ENCODE assay signal across 8 cellular contexts in the genomic region with DNA sequence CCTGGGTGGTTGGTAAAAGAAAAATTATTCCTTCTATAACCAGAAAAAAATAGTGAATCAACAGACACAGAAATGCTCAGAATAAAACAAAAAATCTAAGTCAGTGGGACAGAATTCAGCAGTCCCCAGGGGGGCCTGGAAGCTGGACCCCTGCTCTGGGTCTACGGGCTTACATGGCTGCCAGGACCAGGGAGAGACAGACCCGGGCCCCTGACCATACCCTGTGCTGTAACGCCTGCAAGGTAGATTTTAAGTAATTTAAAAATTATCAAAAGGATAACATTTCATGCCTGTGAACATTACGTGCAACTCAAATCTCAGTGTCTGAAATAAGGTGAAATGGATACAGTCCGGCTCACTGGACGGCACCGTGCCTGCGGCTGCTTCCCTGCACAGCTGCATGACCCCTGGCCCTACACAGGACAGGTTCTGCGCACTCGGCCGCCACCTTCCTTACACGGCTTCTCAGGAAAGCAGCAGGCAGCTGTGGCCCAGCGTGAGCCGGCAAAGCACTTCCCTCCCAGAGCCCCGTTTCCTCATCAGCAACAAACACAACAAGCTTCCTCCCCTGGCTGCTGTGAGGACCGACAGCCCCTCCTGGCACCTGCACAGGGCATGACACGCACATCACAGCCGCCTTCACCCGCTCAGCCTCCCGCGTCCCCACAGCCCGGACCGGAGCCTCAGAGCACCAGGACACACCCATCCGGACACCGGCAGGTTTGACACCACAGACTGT. TPM values are rescaled to one million over a fixed set of nuclear protein-coding genes. Genes with fewer than 3 reads are reported as not detected.
DNase-seq lines count a peak whose midpoint lies in the region; ATAC-seq and TF ChIP-seq lines count a peak whose summit lies in the region.
"Had no signal": no experiment of that assay in that cellular context is flagged by ENCODE, and none has a peak within 500 bp of the region (broad histone marks: within the 10 kb centered on the region; RNA-seq: fewer than 3 reads in every experiment).

No MANE protein-coding gene starts in this region.

- peak; percentile 67 for DNase-seq in GM20000 (ENCODE audit: low spot score)
- DNase-seq in NCI-H1092 (lab: John Stamatoyannopoulos, UW) = peak; percentile 14
- DNase-seq in activated CD8-positive, alpha-beta memory T cell treated with anti-CD3 and anti-CD28 coated beads, Interleukin-2, amount 50 U/mL, for 4 hours = peak; percentile 66
- DNase-seq in fibroblast of villous mesenchyme (ENCODE audit: low read depth) = peak; percentile 48
- peak; percentile 93 for DNase-seq in spleen
- DNase-seq in HEK293T (ENCODE audit: extremely low spot score) = no peak

- H3K27ac ChIP-seq in spleen = peak overlapping the region; percentile 45 to 88 (median 62)
- H3K27ac ChIP-seq: VCaP had no signal

- CTCF ChIA-PET in HEK293T (lab: Yijun Ruan, JAX) = no interaction called here

- TF ChIP-seq CTCF in GM20000 (IDR thresholded peaks at IDR 0.05; ENCODE audit: extremely low read depth, missing control alignments) = peak; percentile 6
- no peak for TF ChIP-seq CTCF in fibroblast of villous mesenchyme (IDR thresholded peaks at IDR 0.05; ENCODE audit: insufficient read depth, low read depth, low read length)
- peak; percentile 24 to 82 (median 67) for TF ChIP-seq CTCF in spleen (IDR thresholded peaks at IDR 0.05 in 8 of 11, conservative IDR thresholded peaks at IDR 0.05 in 3 of 11)

- ATAC-seq in GM21515 (IDR thresholded peaks at IDR 0.05; ENCODE audit: unreplicated experiment) = no peak

- no peak overlapping the region for H3K4me3 ChIP-seq in fibroblast of villous mesenchyme (ENCODE audit: low read depth, low read length)
- H3K4me3 ChIP-seq in spleen = peak overlapping the region in 2 of 8 donors; percentile 6 to 51

- H3K9me3 ChIP-seq in spleen = no peaks in the 10 kb centered on the region

- POLR2A ChIA-PET in HEK293T (lab: Yijun Ruan, JAX) = no interaction called here

- intact Hi-C loops in spleen (cut with DNase I; ENCODE audit: low total_unique reads) = no loop called here

- no peaks in the 10 kb centered on the region for H3K27me3 ChIP-seq in spleen (replicated peaks in 1 of 7)

- H3K4me1 ChIP-seq in spleen = peaks cover 31 to 92% (median 70%) of the 10 kb centered on the region in 6 donors

- no peak for TF ChIP-seq POLR2A in spleen (IDR thresholded peaks at IDR 0.05)

- WGBS in spleen, 5 donors = 30 to 44% (median 36%) methylated on average over 20 to 25 of the region's 25 CpGs

- H3K36me3 ChIP-seq in spleen = peaks cover 0 to 41% (median 0%) of the 10 kb centered on the region in 6 donors

TF ChIP-seq in HEK293T, 16 proteins besides CTCF, POLR2A, EP300 and RAD21:
- TF ChIP-seq, protein P1, sequence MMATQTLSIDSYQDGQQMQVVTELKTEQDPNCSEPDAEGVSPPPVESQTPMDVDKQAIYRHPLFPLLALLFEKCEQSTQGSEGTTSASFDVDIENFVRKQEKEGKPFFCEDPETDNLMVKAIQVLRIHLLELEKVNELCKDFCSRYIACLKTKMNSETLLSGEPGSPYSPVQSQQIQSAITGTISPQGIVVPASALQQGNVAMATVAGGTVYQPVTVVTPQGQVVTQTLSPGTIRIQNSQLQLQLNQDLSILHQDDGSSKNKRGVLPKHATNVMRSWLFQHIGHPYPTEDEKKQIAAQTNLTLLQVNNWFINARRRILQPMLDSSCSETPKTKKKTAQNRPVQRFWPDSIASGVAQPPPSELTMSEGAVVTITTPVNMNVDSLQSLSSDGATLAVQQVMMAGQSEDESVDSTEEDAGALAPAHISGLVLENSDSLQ (IDR thresholded peaks at IDR 0.05) = no peak
- TF ChIP-seq FOXK2 (IDR thresholded peaks at IDR 0.05) (no peak), LEF1 (IDR thresholded peaks at IDR 0.05; ENCODE audit: borderline replicate concordance) (no peak), SP1 (IDR thresholded peaks at IDR 0.05) (no peak), ELF4 (IDR thresholded peaks at IDR 0.05) (no peak), CTBP1 (IDR thresholded peaks at IDR 0.05; ENCODE audit: borderline replicate concordance) (no peak), L3MBTL2 (conservative IDR thresholded peaks at IDR 0.05) (no peak), BHLHE40 (IDR thresholded peaks at IDR 0.05; ENCODE audit: borderline replicate concordance) (no peak), ZNF384 (IDR thresholded peaks at IDR 0.05) (no peak), TARDBP (IDR thresholded peaks at IDR 0.05) (no peak), HDGF (IDR thresholded peaks at IDR 0.05; ENCODE audit: borderline replicate concordance) (no peak), NFRKB (IDR thresholded peaks at IDR 0.05) (no peak), ARNT (IDR thresholded peaks at IDR 0.05) (no peak), FOXA1 (IDR thresholded peaks at IDR 0.05) (no peak), SUZ12 (IDR thresholded peaks at IDR 0.05) (no peak), FOXM1 (IDR thresholded peaks at IDR 0.05; ENCODE audit: borderline replicate concordance) (no peak)
TF ChIP-seq in HEK293T: peak in this region for 0.

RNA-seq across cellular contexts. Expression of gene RASA3, which starts 22.2 kb away (rescaled TPM):
- 34.1 and 41.6 TPM in 2 replicates for total RNA-seq in fibroblast of villous mesenchyme
- total RNA-seq in spleen = 10 to 100 TPM; 35.9 to 52.8 (median 52.0) TPM
- 10 to 100 TPM; 11.7 to 17.2 (median 12.1) TPM for polyA plus RNA-seq in spleen
